24 cellular contexts compared by ENCODE assay signal in the genomic region with DNA sequence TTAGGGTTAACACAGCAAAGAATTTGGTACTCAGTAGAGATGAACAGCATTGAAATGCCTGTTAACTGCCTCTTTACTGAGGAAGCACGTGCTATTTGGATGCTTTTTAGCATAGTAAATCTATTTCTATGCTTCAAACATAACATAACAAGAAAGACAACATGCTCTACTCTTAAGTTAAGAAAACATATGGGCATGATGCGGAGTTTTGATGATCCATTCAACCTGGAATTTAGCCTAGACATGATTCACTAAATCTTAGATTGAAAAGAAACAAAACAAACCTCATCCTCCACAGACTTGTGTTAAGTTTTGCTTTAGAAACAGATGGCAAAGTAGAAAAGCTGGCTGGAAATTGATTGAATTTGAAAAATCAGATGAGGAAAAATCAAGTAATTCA.
"Had no signal": no experiment of that assay in that cellular context is flagged by ENCODE, and none has a peak within 500 bp of the region (broad histone marks: within the 10 kb centered on the region; RNA-seq: fewer than 3 reads in every experiment).

No MANE protein-coding gene starts in this region.

- H3K27me3 ChIP-seq: adrenal gland, Peyer's patch, SJSA1 had no signal

- H3K27ac ChIP-seq: adrenal gland, Peyer's patch, RWPE1, SJSA1 had no signal

- H3K36me3 ChIP-seq: adrenal gland, Peyer's patch, SJSA1 had no signal

- H3K27me3 Mint-ChIP-seq: activated naive CD8-positive, alpha-beta T cell treated with anti-CD3 and anti-CD28 coated beads, Interleukin-2, amount 10 ng/mL, durations not matched to agents 7 days and 5 days had no signal

- H3K4me3 Mint-ChIP-seq: activated CD8-positive, alpha-beta T cell treated with anti-CD3 and anti-CD28 coated beads, Interleukin-2, amount 10 ng/mL, durations not matched to agents 7 days and 5 days; activated naive CD8-positive, alpha-beta T cell treated with anti-CD3 and anti-CD28 coated beads, Interleukin-2, amount 10 ng/mL, durations not matched to agents 7 days and 5 days; T-helper 1 cell treated with Interleukin-12 subunit alpha and Interleukin-12 subunit beta and Interleukin-4 antibody, amounts not matched to agents 30 μg/mL and 1 μg/mL, for 36 hours had no signal

- ATAC-seq: activated CD8-positive, alpha-beta T cell treated with anti-CD3 and anti-CD28 coated beads, Interleukin-2, amount 10 ng/mL, durations not matched to agents 7 days and 5 days had no signal

- H3K9me3 ChIP-seq: adrenal gland, Peyer's patch, SJSA1 had no signal

- H3K4me1 ChIP-seq: adrenal gland, Peyer's patch, SJSA1 had no signal

- H3K4me3 ChIP-seq: adrenal gland, Peyer's patch, SJSA1 had no signal

- DNase-seq: activated CD4-positive, alpha-beta T cell treated with anti-CD3 and anti-CD28 coated beads for 48 hours; activated CD4-positive, alpha-beta T cell treated with anti-CD3 and anti-CD28 coated beads, Interleukin-2, amount 50 U/mL, for 4 hours; activated CD4-positive, CD25-positive, alpha-beta regulatory T cell treated with anti-CD3 and anti-CD28 coated beads, Interleukin-2, amount 50 U/mL, for 72 hours; activated CD8-positive, alpha-beta memory T cell treated with anti-CD3 and anti-CD28 coated beads, Interleukin-2, amount 50 U/mL, for 48 hours; activated CD8-positive, alpha-beta T cell treated with anti-CD3 and anti-CD28 coated beads, Interleukin-2, amount 10 ng/mL, durations not matched to agents 7 days and 5 days; activated naive CD4-positive, alpha-beta T cell treated with anti-CD3 and anti-CD28 coated beads, Interleukin-2, amount 50 U/mL, for 16 hours; activated naive CD8-positive, alpha-beta T cell treated with anti-CD3 and anti-CD28 coated beads, Interleukin-2, amount 10 ng/mL, durations not matched to agents 7 days and 5 days; activated T-cell treated with anti-CD3 and anti-CD28 coated beads, Interleukin-2, amount 50 U/mL, for 1 hour; adrenal gland; central memory CD4-positive, alpha-beta T cell; Kasumi-1; KBM-7; NCI-H1048; NCI-H1930; NCI-H2171; NCI-H2227 treated with DMSO at 0.1 percent for 48 hours; NCI-H526; NCI-H774; NK-92 treated with Interleukin-12 subunit alpha and Interleukin-12 subunit beta, amount 100 ng/mL, for 24 hours; Peyer's patch; SHP77 had no signal

- H3K27ac Mint-ChIP-seq: activated CD8-positive, alpha-beta T cell treated with anti-CD3 and anti-CD28 coated beads, Interleukin-2, amount 10 ng/mL, durations not matched to agents 7 days and 5 days; activated naive CD8-positive, alpha-beta T cell treated with anti-CD3 and anti-CD28 coated beads, Interleukin-2, amount 10 ng/mL, durations not matched to agents 7 days and 5 days; T-helper 1 cell treated with Interleukin-12 subunit alpha and Interleukin-12 subunit beta and Interleukin-4 antibody, amounts not matched to agents 30 μg/mL and 1 μg/mL, for 36 hours had no signal

- H3K36me3 Mint-ChIP-seq: activated naive CD8-positive, alpha-beta T cell treated with anti-CD3 and anti-CD28 coated beads, Interleukin-2, amount 10 ng/mL, durations not matched to agents 7 days and 5 days had no signal

- H3K4me1 Mint-ChIP-seq: activated naive CD8-positive, alpha-beta T cell treated with anti-CD3 and anti-CD28 coated beads, Interleukin-2, amount 10 ng/mL, durations not matched to agents 7 days and 5 days had no signal
